Comparison of ENCODE assay signal across 20 cellular contexts in the genomic region with DNA sequence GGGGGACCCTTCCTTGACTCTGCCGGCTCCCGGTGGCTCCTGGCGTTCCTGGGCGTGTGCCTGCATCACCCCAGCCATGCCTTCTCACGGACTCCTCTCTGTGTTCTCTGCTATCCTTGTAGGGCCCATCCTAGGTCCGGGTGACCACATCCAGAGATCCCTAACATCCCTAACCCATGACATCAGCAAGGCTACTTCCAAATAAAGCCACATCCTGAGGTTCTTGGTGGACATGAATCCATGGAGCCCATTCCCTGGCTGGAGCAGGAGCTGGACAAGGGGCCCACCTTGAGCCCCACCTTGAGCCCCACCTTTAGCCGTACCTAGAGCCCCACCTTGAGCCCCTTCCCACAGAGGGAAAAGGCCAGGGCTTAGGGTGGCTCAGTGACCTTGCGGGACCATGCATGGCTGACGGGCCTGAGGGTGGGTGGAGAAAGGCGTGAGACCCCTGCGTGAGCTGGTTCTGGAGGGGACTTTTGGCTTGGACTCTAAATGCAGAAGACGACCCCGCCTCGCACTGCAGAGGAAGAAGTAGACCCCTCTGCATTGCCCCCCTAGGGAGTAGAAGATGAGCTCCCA.
"Had no signal": no experiment of that assay in that cellular context is flagged by ENCODE, and none has a peak within 500 bp of the region (broad histone marks: within the 10 kb centered on the region; RNA-seq: fewer than 3 reads in every experiment).

No MANE protein-coding gene starts in this region.

- H3K27me3 ChIP-seq: foreskin keratinocyte had no signal

- H3K9ac ChIP-seq: parathyroid adenoma had no signal

- H3K4me3 ChIP-seq: skin epidermis had no signal

- H3K4me3 Mint-ChIP-seq: activated CD8-positive, alpha-beta T cell treated with anti-CD3 and anti-CD28 coated beads for 36 hours; activated naive CD8-positive, alpha-beta T cell treated with anti-CD3 and anti-CD28 coated beads for 36 hours; brain; dendritic cell treated with granulocyte-macrophage colony-stimulating factor and Interleukin-4, amounts not matched to agents 40 ng/mL and 50 ng/mL, for 4 days; effector memory CD8-positive, alpha-beta T cell; immature natural killer cell; naive B cell; T-helper 17 cell had no signal

- H3K4me1 Mint-ChIP-seq: activated naive CD8-positive, alpha-beta T cell treated with anti-CD3 and anti-CD28 coated beads for 36 hours; immature natural killer cell; naive B cell had no signal

- H3K27ac Mint-ChIP-seq: activated CD8-positive, alpha-beta T cell treated with anti-CD3 and anti-CD28 coated beads for 36 hours; activated naive CD8-positive, alpha-beta T cell treated with anti-CD3 and anti-CD28 coated beads for 36 hours; brain; dendritic cell treated with granulocyte-macrophage colony-stimulating factor and Interleukin-4, amounts not matched to agents 40 ng/mL and 50 ng/mL, for 4 days; effector memory CD8-positive, alpha-beta T cell; immature natural killer cell; T-helper 17 cell had no signal

- H3K27ac ChIP-seq: foreskin keratinocyte, parathyroid adenoma, skin epidermis had no signal

- DNase-seq: activated CD4-positive, alpha-beta T cell treated with anti-CD3 and anti-CD28 coated beads for 4 hours; activated CD8-positive, alpha-beta T cell treated with anti-CD3 and anti-CD28 coated beads for 36 hours; activated naive CD8-positive, alpha-beta T cell treated with anti-CD3 and anti-CD28 coated beads for 36 hours; activated T-cell treated with anti-CD3 and anti-CD28 coated beads, Interleukin-2, amount 50 U/mL, for 48 hours; amygdala; effector memory CD8-positive, alpha-beta T cell; foreskin keratinocyte; immature natural killer cell; mammary epithelial cell; naive B cell; stimulated activated CD4-positive, alpha-beta T cell treated with anti-CD3 and anti-CD28 coated beads, Interleukin-15, amount 100 ng/mL, for 24 hours; stimulated activated CD4-positive, alpha-beta T cell treated with anti-CD3 and anti-CD28 coated beads, Interleukin-4, amount 100 ng/mL, for 1 hour; stimulated activated naive CD4-positive, alpha-beta T cell; substantia nigra; trophoblast cell had no signal

- H3K4me1 ChIP-seq: parathyroid adenoma had no signal

- H2AFZ ChIP-seq: parathyroid adenoma had no signal

- H3K9me3 Mint-ChIP-seq: activated CD8-positive, alpha-beta T cell treated with anti-CD3 and anti-CD28 coated beads for 36 hours; activated naive CD8-positive, alpha-beta T cell treated with anti-CD3 and anti-CD28 coated beads for 36 hours; brain; dendritic cell treated with granulocyte-macrophage colony-stimulating factor and Interleukin-4, amounts not matched to agents 40 ng/mL and 50 ng/mL, for 4 days; effector memory CD8-positive, alpha-beta T cell; immature natural killer cell; naive B cell had no signal

- ATAC-seq: activated CD8-positive, alpha-beta T cell treated with anti-CD3 and anti-CD28 coated beads for 36 hours; effector memory CD8-positive, alpha-beta T cell; foreskin keratinocyte; T-helper 17 cell had no signal

- H3K79me2 ChIP-seq: parathyroid adenoma had no signal

- H3K36me3 Mint-ChIP-seq: activated naive CD8-positive, alpha-beta T cell treated with anti-CD3 and anti-CD28 coated beads for 36 hours; brain; immature natural killer cell; naive B cell had no signal
